In genomic region chr7:112138938-112139337, GRCh38 we compare ENCODE assay signal across 22 cellular contexts.
"Had no signal": no experiment of that assay in that cellular context is flagged by ENCODE, and none has a peak within 500 bp of the region (broad histone marks: within the 10 kb centered on the region; RNA-seq: fewer than 3 reads in every experiment).

No MANE protein-coding gene starts in this region.

- DNase-seq: IMR-90, Karpas-422, KG1, MG63, NCI-H1092, NCI-H1105 treated with DMSO at 0.1 percent for 48 hours, NCI-H1436, NCI-H187, NCI-H2029, NCI-H2081 treated with DMSO at 0.1 percent for 48 hours, NCI-H2171, NCI-H226, NCI-H446, NCI-H510A, NCI-H524 treated with DMSO at 0.1 percent for 48 hours, NCI-H774, Right ventricle myocardium superior, RPMI8226, SIG-M5, T-cell had no signal

- H3K27me3 ChIP-seq: MG63, SJSA1 had no signal

- H3K9me3 ChIP-seq: MG63, SJSA1 had no signal

- H3K36me3 ChIP-seq: MG63, SJSA1 had no signal

- H3K27ac ChIP-seq: SJSA1 had no signal

- H3K4me1 ChIP-seq: SJSA1 had no signal

- ATAC-seq: HepG2, T-cell had no signal

- H3K4me3 ChIP-seq: MG63, SJSA1 had no signal
